ENCODE assay signal across 1 cellular context in genomic region chr22:43994416-43994815, GRCh38.
TF ChIP-seq lines count a peak whose summit lies in the region.

No MANE protein-coding gene starts in this region.

TF ChIP-seq in IMR-90, 13 proteins besides CTCF, POLR2A, EP300 and RAD21:
- TF ChIP-seq MAZ (IDR thresholded peaks at IDR 0.05; ENCODE audit: borderline replicate concordance, low read depth, low read length) = no peak
- no peak for TF ChIP-seq MAFK (IDR thresholded peaks at IDR 0.05; ENCODE audit: low read depth, low read length)
- TF ChIP-seq CEBPB (IDR thresholded peaks at IDR 0.05; ENCODE audit: low read depth, low read length) = no peak
- TF ChIP-seq BHLHE40 (IDR thresholded peaks at IDR 0.05; ENCODE audit: low read depth, low read length) = no peak
- TF ChIP-seq SMC3 (IDR thresholded peaks at IDR 0.05; ENCODE audit: low read depth, low read length) = no peak
- TF ChIP-seq MXI1 (IDR thresholded peaks at IDR 0.05; ENCODE audit: borderline replicate concordance, low read depth, low read length) = no peak
- TF ChIP-seq CHD1 (IDR thresholded peaks at IDR 0.05; ENCODE audit: low read depth, low read length) = no peak
- TF ChIP-seq NFE2L2 (IDR thresholded peaks at IDR 0.05; ENCODE audit: low read depth, low read length) = no peak
- TF ChIP-seq RCOR1 (IDR thresholded peaks at IDR 0.05; ENCODE audit: insufficient replicate concordance, low read length) = no peak
- no peak for TF ChIP-seq ELK1 (IDR thresholded peaks at IDR 0.05; ENCODE audit: borderline replicate concordance, low read depth, low read length)
- no peak for TF ChIP-seq USF2 (IDR thresholded peaks at IDR 0.05; ENCODE audit: low read depth, low read length)
- TF ChIP-seq RFX5 (IDR thresholded peaks at IDR 0.05; ENCODE audit: low read depth, low read length) = no peak
- TF ChIP-seq FOS (IDR thresholded peaks at IDR 0.05; ENCODE audit: low read depth, low read length) = no peak
